ENCODE assay signal across 24 cellular contexts in genomic region chr1:67256291-67257172, GRCh38. TPM values are rescaled to one million over a fixed set of nuclear protein-coding genes. Genes with fewer than 3 reads are reported as not detected.
DNase-seq lines count a peak whose midpoint lies in the region; ATAC-seq, FAIRE-seq and TF ChIP-seq lines count a peak whose summit lies in the region.
"Had no signal": no experiment of that assay in that cellular context is flagged by ENCODE, and none has a peak within 500 bp of the region (broad histone marks: within the 10 kb centered on the region; RNA-seq: fewer than 3 reads in every experiment).

No MANE protein-coding gene starts in this region.

- DNase-seq in Right ventricle myocardium superior (no peak), left ventricle myocardium inferior (no peak), dermis microvascular lymphatic vessel endothelial cell (ENCODE audit: low read depth in 2 of 2) (peak; percentile 40 to 64), left lung (no peak), urothelium cell line (ENCODE audit: low spot score) (no peak), NOMO-1 (lab: John Stamatoyannopoulos, UW; ENCODE audit: unreplicated experiment in 2 of 2) (no peak), RCC 7860 (ENCODE audit: low spot score) (no peak)
- DNase-seq: activated CD4-positive, alpha-beta memory T cell treated with anti-CD3 and anti-CD28 coated beads, Interleukin-2, amount 10 ng/mL, durations not matched to agents 7 days and 5 days; amygdala; CD4-positive, CD25-positive, alpha-beta regulatory T cell; HFFc6; midbrain; NCI-H1105; occipital lobe; spleen; trophoblast cell had no signal

- peak; percentile 61 for ATAC-seq in Right ventricle myocardium superior (ENCODE audit: poor library complexity)
- ATAC-seq in left lung, result peak; percentile 97
- ATAC-seq in GM21360 (IDR thresholded peaks at IDR 0.05; ENCODE audit: unreplicated experiment), result no peak
- ATAC-seq: A549; activated T-helper 17 cell treated with anti-CD3 and anti-CD28 coated beads, Interleukin-2, amount 50 U/mL, for 72 hours; K562; stimulated activated effector memory CD8-positive, alpha-beta T cell treated with anti-CD3 and anti-CD28 coated beads, Interleukin-12 subunit alpha, Interleukin-12 subunit beta, amount 100 ng/mL, for 72 hours had no signal

- no peak for TF ChIP-seq CTCF in left ventricle myocardium inferior (IDR thresholded peaks at IDR 0.05; ENCODE audit: borderline replicate concordance)
- TF ChIP-seq CTCF in left lung (IDR thresholded peaks at IDR 0.05), result no peak

- H3K27me3 ChIP-seq in left ventricle myocardium inferior (ENCODE audit: low read depth) (no peaks in the 10 kb centered on the region), left lung (no peaks in the 10 kb centered on the region)
- H3K27me3 ChIP-seq: spleen had no signal

- H3K4me1 ChIP-seq in left ventricle myocardium inferior (no peaks in the 10 kb centered on the region), left lung (no peaks in the 10 kb centered on the region)
- H3K4me1 ChIP-seq: A549, spleen had no signal

- no peak overlapping the region for H3K27ac ChIP-seq in left ventricle myocardium inferior (replicated peaks)
- H3K27ac ChIP-seq in left lung, result no peak overlapping the region
- H3K27ac ChIP-seq: A549, spleen had no signal

- FAIRE-seq in urothelium cell line (lab: Jason Lieb, UNC) (peak; percentile 9), RCC 7860 (lab: Jason Lieb, UNC) (no peak)
- FAIRE-seq: A549, K562, keratinocyte had no signal

- H3K36me3 ChIP-seq in left ventricle myocardium inferior, result no peaks in the 10 kb centered on the region
- H3K36me3 ChIP-seq in left lung, result no peaks in the 10 kb centered on the region
- H3K36me3 ChIP-seq: spleen had no signal

- no peak overlapping the region for H3K4me3 ChIP-seq in left ventricle myocardium inferior
- no peak overlapping the region for H3K4me3 ChIP-seq in left lung
- H3K4me3 ChIP-seq: A549, K562, spleen had no signal

- intact Hi-C loops in Right ventricle myocardium superior (cut with DNase I), result no loop called here
- intact Hi-C loops in left ventricle myocardium inferior (cut with micrococcal nuclease), result no loop called here
- intact Hi-C loops in left lung (cut with DNase I), result no loop called here

- H3K9me3 ChIP-seq in left ventricle myocardium inferior (replicated peaks), result no peaks in the 10 kb centered on the region
- H3K9me3 ChIP-seq in left lung, result no peaks in the 10 kb centered on the region

RNA-seq across cellular contexts. Expression of gene IL12RB2, which starts 51.1 kb away (rescaled TPM):
- 0.54 TPM for total RNA-seq in Right ventricle myocardium superior
- total RNA-seq in left ventricle myocardium inferior, result 0.33 TPM
- total RNA-seq in dermis microvascular lymphatic vessel endothelial cell, result 0.13 TPM in 1 of 2 replicates, not detected in the other
- 1 to 10 TPM in 1 of 2 donors, under 1 TPM in 1; 0.90 to 1.1 TPM for total RNA-seq in left lung
- total RNA-seq: chondrocyte, HFFc6, RPMI7951 had no signal

Comparison
In these comparisons a context has a peak if more than half of its experiments do, and no peak if none do; other contexts are left out.
1. DNase-seq: peak in dermis microvascular lymphatic vessel endothelial cell (2 of 2); none in Right ventricle myocardium superior (single experiment), left ventricle myocardium inferior (single experiment), left lung (0 of 2), urothelium cell line (single experiment), NOMO-1 (0 of 2) and RCC 7860 (single experiment).